Comparison of ENCODE assay signal across 22 cellular contexts in the genomic region with DNA sequence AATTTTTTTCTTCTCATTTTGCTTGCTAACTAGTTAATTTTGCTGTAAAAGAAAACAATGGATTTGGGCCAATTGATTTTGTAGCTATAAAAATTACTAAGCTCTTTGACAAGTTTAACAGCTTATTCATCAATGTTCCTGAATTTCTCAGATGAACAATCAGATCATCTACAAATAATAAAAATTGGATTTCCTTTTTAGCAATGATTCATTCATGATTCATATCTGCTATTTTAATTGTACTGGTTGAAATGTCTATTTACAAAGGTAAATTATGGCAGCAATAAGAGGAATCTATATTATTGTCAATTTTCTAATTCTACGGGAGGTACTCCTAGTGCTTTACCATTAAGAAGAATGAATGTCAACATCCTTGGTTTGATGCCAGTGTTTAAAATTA.
"Had no signal": no experiment of that assay in that cellular context is flagged by ENCODE, and none has a peak within 500 bp of the region (broad histone marks: within the 10 kb centered on the region; RNA-seq: fewer than 3 reads in every experiment).

No MANE protein-coding gene starts in this region.

- H3K27me3 Mint-ChIP-seq: stimulated activated naive CD8-positive, alpha-beta T cell treated with anti-CD3 and anti-CD28 coated beads, Interleukin-15, amount 100 ng/mL, for 72 hours had no signal

- H3K4me2 ChIP-seq: hepatocyte had no signal

- DNase-seq: cortex of kidney; effector memory CD4-positive, alpha-beta T cell; erythroblast; foreskin melanocyte; head of caudate nucleus; left colon; left ventricle myocardium superior; naive thymus-derived CD4-positive, alpha-beta T cell; nephron progenitor cell; psoas muscle; retina; right lobe of liver; spleen; stimulated activated CD4-positive, alpha-beta T cell treated with anti-CD3 and anti-CD28 coated beads, Interleukin-15, amount 100 ng/mL, for 24 hours; stimulated activated CD4-positive, alpha-beta T cell treated with anti-CD3 and anti-CD28 coated beads, Interleukin-1b, Interleukin-23, amount 100 ng/mL, for 48 hours; stimulated activated CD4-positive, alpha-beta T cell treated with anti-CD3 and anti-CD28 coated beads, Interleukin-4, amount 100 ng/mL, for 4 hours; stimulated activated naive B cell treated with anti-CD40 and anti-IgM and Interleukin-4, amounts not matched to agents 10 μg/mL and 1 μg/mL and 100 μg/mL, for 72 hours; stimulated activated naive CD8-positive, alpha-beta T cell treated with anti-CD3 and anti-CD28 coated beads, Interleukin-15, amount 100 ng/mL, for 72 hours; testis had no signal

- H3K4me3 Mint-ChIP-seq: naive thymus-derived CD4-positive, alpha-beta T cell; nephron progenitor cell; stimulated activated naive B cell treated with anti-CD40 and anti-IgM and Interleukin-4, amounts not matched to agents 10 μg/mL and 1 μg/mL and 100 μg/mL, for 72 hours; stimulated activated naive CD8-positive, alpha-beta T cell treated with anti-CD3 and anti-CD28 coated beads, Interleukin-15, amount 100 ng/mL, for 72 hours had no signal

- H3K27ac ChIP-seq: hepatocyte, psoas muscle, right lobe of liver, spleen, testis, tibial nerve had no signal

- H3K36me3 ChIP-seq: right lobe of liver, spleen, tibial nerve had no signal

- H2AFZ ChIP-seq: hepatocyte had no signal

- H3K9me3 Mint-ChIP-seq: nephron progenitor cell had no signal

- H3K4me1 ChIP-seq: psoas muscle, right lobe of liver, spleen, testis, tibial nerve had no signal

- H3K9me3 ChIP-seq: psoas muscle, right lobe of liver, spleen, testis, tibial nerve had no signal

- H3K4me1 Mint-ChIP-seq: naive thymus-derived CD4-positive, alpha-beta T cell; stimulated activated naive B cell treated with anti-CD40 and anti-IgM and Interleukin-4, amounts not matched to agents 10 μg/mL and 1 μg/mL and 100 μg/mL, for 72 hours; stimulated activated naive CD8-positive, alpha-beta T cell treated with anti-CD3 and anti-CD28 coated beads, Interleukin-15, amount 100 ng/mL, for 72 hours had no signal

- H3K36me3 Mint-ChIP-seq: naive thymus-derived CD4-positive, alpha-beta T cell had no signal

- H3K79me2 ChIP-seq: hepatocyte had no signal

- H3K27ac Mint-ChIP-seq: naive thymus-derived CD4-positive, alpha-beta T cell; nephron progenitor cell; stimulated activated naive B cell treated with anti-CD40 and anti-IgM and Interleukin-4, amounts not matched to agents 10 μg/mL and 1 μg/mL and 100 μg/mL, for 72 hours; stimulated activated naive CD8-positive, alpha-beta T cell treated with anti-CD3 and anti-CD28 coated beads, Interleukin-15, amount 100 ng/mL, for 72 hours had no signal

- H3K27me3 ChIP-seq: hepatocyte, right lobe of liver, spleen, testis, tibial nerve had no signal

- H3K4me3 ChIP-seq: hepatocyte, lung, psoas muscle, right lobe of liver, spleen, testis, tibial nerve had no signal
